12 cellular contexts compared by ENCODE assay signal in genomic region chrX:116490091-116490490, GRCh38. TPM values are rescaled to one million over a fixed set of nuclear protein-coding genes. Genes with fewer than 3 reads are reported as not detected.
DNase-seq lines count a peak whose midpoint lies in the region; ATAC-seq, FAIRE-seq and TF ChIP-seq lines count a peak whose summit lies in the region.
"Had no signal": no experiment of that assay in that cellular context is flagged by ENCODE, and none has a peak within 500 bp of the region (broad histone marks: within the 10 kb centered on the region; RNA-seq: fewer than 3 reads in every experiment).

No MANE protein-coding gene starts in this region.

- H4K20me1 ChIP-seq in OCI-LY7 (ENCODE audit: insufficient read depth, low read length), result no peaks in the 10 kb centered on the region

- in situ Hi-C loops in GM13977 (cut with MboI; ENCODE audit: low pct_unique_long_range_greater_than_20kb, low sequenced_read_pairs, unreplicated experiment), result no loop called here

- H3K27me3 ChIP-seq in foreskin keratinocyte, result no peaks in the 10 kb centered on the region

- peak; percentile 29 for TF ChIP-seq CTCF in GM13977 (IDR thresholded peaks at IDR 0.05; ENCODE audit: extremely low read depth, insufficient read depth, missing control alignments)
- peak; percentile 59 for TF ChIP-seq CTCF in OCI-LY7 (conservative IDR thresholded peaks at IDR 0.05; ENCODE audit: low read length)
- peak; percentile 54 for TF ChIP-seq CTCF in foreskin keratinocyte (conservative IDR thresholded peaks at IDR 0.05)

- FAIRE-seq in A204.1 (lab: Jason Lieb, UNC) (peak; percentile 96), GM12892 (lab: Jason Lieb, UNC) (no peak)

- no peak for TF ChIP-seq POLR2A in GM12892 (IDR thresholded peaks at IDR 0.05; ENCODE audit: low read depth, low read length)

- H3K4me3 ChIP-seq in OCI-LY7 (ENCODE audit: low read depth, low read length, poor library complexity, severe bottlenecking), result no peak overlapping the region
- H3K4me3 ChIP-seq: HAP-1 had no signal

- H3K27ac ChIP-seq in OCI-LY7 (ENCODE audit: low read depth, low read length, poor library complexity, severe bottlenecking) (no peak overlapping the region), foreskin keratinocyte (no peak overlapping the region)

- CTCF ChIA-PET in OCI-LY7 (lab: Charles Lee; ENCODE audit: unreplicated experiment), result no interaction called here

- intact Hi-C loops in OCI-LY7 (cut with micrococcal nuclease; ENCODE audit: unreplicated experiment), result no loop called here

- H3K9me3 ChIP-seq in OCI-LY7 (ENCODE audit: low read length), result no peaks in the 10 kb centered on the region
- H3K9me3 ChIP-seq: HAP-1 had no signal

- no peaks in the 10 kb centered on the region for H3K79me2 ChIP-seq in OCI-LY7 (ENCODE audit: insufficient read depth, low read depth, low read length)

- DNase-seq in GM13977 (ENCODE audit: low spot score) (no peak), OCI-LY7 (ENCODE audit: low spot score) (peak; percentile 0), foreskin keratinocyte (no peak), NCI-H2196 treated with DMSO at 0.1 percent for 48 hours (lab: John Stamatoyannopoulos, UW; ENCODE audit: unreplicated experiment) (no peak), iPS-NIHi11 (ENCODE audit: low spot score) (no peak), GM12892 (ENCODE audit: insufficient read length) (no peak)
- DNase-seq: activated effector memory CD4-positive, alpha-beta T cell treated with Interleukin-2 at 50 U/mL for 16 hours; effector memory CD8-positive, alpha-beta T cell had no signal

- no peak overlapping the region for H3K4me2 ChIP-seq in OCI-LY7 (ENCODE audit: low read length)

- H3K4me1 ChIP-seq in OCI-LY7 (ENCODE audit: insufficient read depth, low read length, poor library complexity, severe bottlenecking) (no peaks in the 10 kb centered on the region), foreskin keratinocyte (no peaks in the 10 kb centered on the region)
- H3K4me1 ChIP-seq: HAP-1 had no signal

- POLR2A ChIA-PET in OCI-LY7 (lab: Charles Lee), result no interaction called here

- ATAC-seq in foreskin keratinocyte (no peak), HG02798 (IDR thresholded peaks at IDR 0.05; ENCODE audit: poor library complexity, unreplicated experiment) (no peak)
- ATAC-seq: effector memory CD8-positive, alpha-beta T cell; left lobe of liver had no signal

- no peaks in the 10 kb centered on the region for H3K36me3 ChIP-seq in OCI-LY7 (ENCODE audit: insufficient read depth, low read length)
- H3K36me3 ChIP-seq: HAP-1 had no signal

- BruUV-seq in OCI-LY7 (replicated peaks; lab: Mats Ljungman, UMichigan), result no TSS peak

- H3K9me2 ChIP-seq in OCI-LY7 (ENCODE audit: insufficient read depth, low read length), result no peaks in the 10 kb centered on the region

- no peak overlapping the region for H2AFZ ChIP-seq in OCI-LY7 (ENCODE audit: low read length)

RNA-seq across cellular contexts. Expression of gene CT83, which starts 27.3 kb away (rescaled TPM):
- total RNA-seq in OCI-LY7 (2014; rRNA removed; shearing (Covaris generic)), result not detected in 2 replicates
- total RNA-seq in OCI-LY7 (2022), result not detected in 2 replicates
- total RNA-seq in foreskin keratinocyte, result not detected in 2 replicates
- not detected in 2 replicates for polyA plus RNA-seq in foreskin keratinocyte
- polyA plus RNA-seq in GM12892 (2012; ENCODE audit: missing spikeins), result not detected
- total RNA-seq: left lobe of liver had no signal

RNA-seq across cellular contexts. Expression of gene SLC6A14, which starts 53.7 kb away (rescaled TPM):
- total RNA-seq in OCI-LY7 (2014; rRNA removed; shearing (Covaris generic)), result not detected in 2 replicates
- not detected in 2 replicates for total RNA-seq in OCI-LY7 (2022)
- total RNA-seq in foreskin keratinocyte, result under 0.01 and 0.20 TPM in 2 replicates
- 0.01 and 0.04 TPM in 2 replicates for polyA plus RNA-seq in foreskin keratinocyte
- not detected for polyA plus RNA-seq in GM12892 (2012; ENCODE audit: missing spikeins)
